Comparison of ENCODE assay signal across 12 cellular contexts in the genomic region with DNA sequence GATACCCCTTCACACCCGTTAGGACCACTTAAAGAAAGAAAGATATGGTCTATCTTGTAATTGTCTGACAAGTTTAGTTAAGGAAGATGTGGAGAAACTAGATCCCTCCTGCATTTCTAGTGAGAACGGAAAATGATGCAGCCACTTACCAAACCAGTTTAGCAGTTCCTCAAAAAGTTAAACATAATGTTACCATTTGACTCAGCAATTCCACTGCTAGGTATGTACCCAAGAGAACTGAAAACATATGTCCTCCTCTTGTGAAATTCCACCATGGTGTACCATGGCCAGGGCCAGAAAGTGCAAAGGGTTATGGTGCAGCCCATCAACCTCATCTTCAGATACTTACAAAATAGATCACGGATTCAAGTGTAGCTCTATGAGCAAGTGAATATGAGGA.
DNase-seq lines count a peak whose midpoint lies in the region; ATAC-seq and TF ChIP-seq lines count a peak whose summit lies in the region.
"Had no signal": no experiment of that assay in that cellular context is flagged by ENCODE, and none has a peak within 500 bp of the region (broad histone marks: within the 10 kb centered on the region; RNA-seq: fewer than 3 reads in every experiment).

No MANE protein-coding gene starts in this region.

- H3K4me1 ChIP-seq in mucosa of descending colon (ENCODE audit: low read depth): peaks cover 9% of the 10 kb centered on the region

- DNase-seq in NCI-H510A (lab: John Stamatoyannopoulos, UW): peak; percentile 11
- no peak for DNase-seq in mucosa of descending colon
- DNase-seq in stimulated activated CD4-positive, alpha-beta T cell treated with anti-CD3 and anti-CD28 coated beads, Interleukin-1b, Interleukin-23, amount 100 ng/mL, for 48 hours: no peak
- DNase-seq in G401 (ENCODE audit: low spot score): no peak
- DNase-seq in activated CD4-positive, alpha-beta T cell treated with anti-CD3 and anti-CD28 coated beads for 4 hours: no peak
- no peak for DNase-seq in GM19240 (ENCODE audit: insufficient read length, low spot score)
- DNase-seq: CD8-positive, alpha-beta T cell; NCI-H526; stimulated activated CD4-positive, alpha-beta T cell treated with anti-CD3 and anti-CD28 coated beads, Interleukin-2, amount 100 ng/mL, for 24 hours had no signal

- no peak for TF ChIP-seq CTCF in mucosa of descending colon (IDR thresholded peaks at IDR 0.05)

- in situ Hi-C loops in G401 (cut with HindIII; ENCODE audit: low sequenced_read_pairs): no loop called here

- H3K4me3 ChIP-seq in mucosa of descending colon: no peak overlapping the region
- H3K4me3 ChIP-seq: suprapubic skin had no signal

- ATAC-seq in GM18502 (IDR thresholded peaks at IDR 0.05; ENCODE audit: poor library complexity, unreplicated experiment): peak; percentile 50
- ATAC-seq in HG02588 (IDR thresholded peaks at IDR 0.05; ENCODE audit: unreplicated experiment): peak; percentile 38
- peak; percentile 21 for ATAC-seq in mucosa of descending colon
- ATAC-seq: CD8-positive, alpha-beta T cell had no signal

- no peaks in the 10 kb centered on the region for H3K36me3 ChIP-seq in mucosa of descending colon (ENCODE audit: low read depth)
- H3K36me3 ChIP-seq: suprapubic skin had no signal

- no peaks in the 10 kb centered on the region for H3K9me3 ChIP-seq in mucosa of descending colon
- H3K9me3 ChIP-seq: suprapubic skin had no signal

- intact Hi-C loops in mucosa of descending colon (cut with DNase I, micrococcal nuclease): no loop called here
